ENCODE assay signal across 2 cellular contexts in genomic region chr20:44580581-44581268, GRCh38.
TF ChIP-seq lines count a peak whose summit lies in the region.

No MANE protein-coding gene starts in this region.

TF ChIP-seq in GM12878, 131 proteins besides CTCF, POLR2A, EP300 and RAD21:
- TF ChIP-seq STAT3 (IDR thresholded peaks at IDR 0.05; ENCODE audit: low read depth, low read length) (no peak), JUNB (IDR thresholded peaks at IDR 0.05) (no peak), IRF5 (IDR thresholded peaks at IDR 0.05; ENCODE audit: borderline replicate concordance) (no peak), EED (IDR thresholded peaks at IDR 0.05; ENCODE audit: low read depth) (peak; percentile 45; the same call in 1 of the 2 replicates), ZNF217 (IDR thresholded peaks at IDR 0.05) (0 out of 2 replicates have a peak, but pooled peaks have one; percentile 16), ZNF687 (IDR thresholded peaks at IDR 0.05) (peak; percentile 44; the same call in 1 of the 2 replicates)

TF ChIP-seq in SK-N-SH treated with all-trans-retinoic acid at 6 μM for 48 hours, 23 proteins besides CTCF, POLR2A, EP300 and RAD21 (continued from another document):
- no peak for TF ChIP-seq ZFP3 (CRISPR knock-in tag; IDR thresholded peaks at IDR 0.05)
- no peak for TF ChIP-seq ZNF8 (CRISPR knock-in tag; IDR thresholded peaks at IDR 0.05)
